5 cellular contexts compared by ENCODE assay signal in genomic region chr11:86865436-86865835, GRCh38.
"Had no signal": no experiment of that assay in that cellular context is flagged by ENCODE, and none has a peak within 500 bp of the region (broad histone marks: within the 10 kb centered on the region; RNA-seq: fewer than 3 reads in every experiment).

No MANE protein-coding gene starts in this region.

- DNase-seq: GM23248, GOT3, H7, HFFc6, IMR-90 had no signal
